In the genomic region with DNA sequence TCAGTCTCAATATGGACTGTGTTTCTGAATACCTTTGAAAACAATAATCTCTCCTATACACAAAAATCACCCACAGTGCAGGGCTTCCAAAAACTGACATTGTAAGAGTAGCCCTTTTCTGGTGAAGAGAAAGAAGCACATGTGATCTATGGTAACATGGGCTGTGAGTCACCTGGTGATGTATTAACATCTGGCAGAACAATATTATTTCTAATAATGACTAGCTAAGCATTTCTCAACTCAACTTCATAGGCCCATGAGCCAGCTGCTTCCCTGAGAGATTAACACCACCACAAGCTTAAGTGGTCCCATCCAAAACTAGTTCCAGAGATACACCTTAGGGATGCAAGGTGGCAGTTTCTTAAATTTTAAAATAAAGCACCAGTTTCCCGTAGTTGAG, we compare ENCODE assay signal across 17 cellular contexts.
"Had no signal": no experiment of that assay in that cellular context is flagged by ENCODE, and none has a peak within 500 bp of the region (broad histone marks: within the 10 kb centered on the region; RNA-seq: fewer than 3 reads in every experiment).

No MANE protein-coding gene starts in this region.

- H3K27me3 ChIP-seq: colonic mucosa, pancreas, thyroid gland had no signal

- H3K4me1 ChIP-seq: colonic mucosa, pancreas, thyroid gland had no signal

- H3K36me3 Mint-ChIP-seq: naive B cell; stimulated activated naive B cell treated with anti-CD40 and anti-IgM and Interleukin-4, amounts not matched to agents 10 μg/mL and 1 μg/mL and 100 μg/mL, for 72 hours had no signal

- H3K36me3 ChIP-seq: colonic mucosa, pancreas, thyroid gland had no signal

- H3K4me3 Mint-ChIP-seq: activated CD4-positive, alpha-beta T cell treated with anti-CD3 and anti-CD28 coated beads, Interleukin-2, amount 10 ng/mL, durations not matched to agents 7 days and 5 days; activated naive CD8-positive, alpha-beta T cell treated with anti-CD3 and anti-CD28 coated beads, Interleukin-2, amount 10 ng/mL, durations not matched to agents 7 days and 5 days; immature natural killer cell; naive B cell; stimulated activated naive B cell treated with anti-CD40 and anti-IgM and Interleukin-4, amounts not matched to agents 10 μg/mL and 1 μg/mL and 100 μg/mL, for 72 hours had no signal

- ATAC-seq: left lobe of liver; pancreas; stimulated activated naive B cell treated with anti-CD40 and anti-IgM and Interleukin-4, amounts not matched to agents 10 μg/mL and 1 μg/mL and 100 μg/mL, for 72 hours had no signal

- H3K27ac Mint-ChIP-seq: activated CD4-positive, alpha-beta T cell treated with anti-CD3 and anti-CD28 coated beads, Interleukin-2, amount 10 ng/mL, durations not matched to agents 7 days and 5 days; activated naive CD8-positive, alpha-beta T cell treated with anti-CD3 and anti-CD28 coated beads, Interleukin-2, amount 10 ng/mL, durations not matched to agents 7 days and 5 days; immature natural killer cell; naive B cell; stimulated activated naive B cell treated with anti-CD40 and anti-IgM and Interleukin-4, amounts not matched to agents 10 μg/mL and 1 μg/mL and 100 μg/mL, for 72 hours had no signal

- DNase-seq: activated CD4-positive, alpha-beta T cell treated with anti-CD3 and anti-CD28 coated beads, Interleukin-2, amount 10 ng/mL, durations not matched to agents 7 days and 5 days; activated CD4-positive, CD25-positive, alpha-beta regulatory T cell; activated CD8-positive, alpha-beta memory T cell treated with anti-CD3 and anti-CD28 coated beads for 24 hours; activated gamma-delta T cell treated with Interleukin-2 at 50 U/mL for 16 hours; activated naive CD8-positive, alpha-beta T cell treated with anti-CD3 and anti-CD28 coated beads, Interleukin-2, amount 10 ng/mL, durations not matched to agents 7 days and 5 days; anterior cingulate cortex; caudate nucleus; colonic mucosa; foreskin melanocyte; head of caudate nucleus; immature natural killer cell; naive B cell; pancreas; stimulated activated naive B cell treated with anti-CD40 and anti-IgM and Interleukin-4, amounts not matched to agents 10 μg/mL and 1 μg/mL and 100 μg/mL, for 72 hours; thyroid gland had no signal

- H3K27ac ChIP-seq: colonic mucosa, pancreas, SK-N-MC, thyroid gland had no signal

- H3K9me3 ChIP-seq: colonic mucosa, pancreas, thyroid gland had no signal

- H3K4me3 ChIP-seq: colonic mucosa, pancreas, SK-N-MC, thyroid gland had no signal
